ENCODE assay signal across 1 cellular context in the genomic region with DNA sequence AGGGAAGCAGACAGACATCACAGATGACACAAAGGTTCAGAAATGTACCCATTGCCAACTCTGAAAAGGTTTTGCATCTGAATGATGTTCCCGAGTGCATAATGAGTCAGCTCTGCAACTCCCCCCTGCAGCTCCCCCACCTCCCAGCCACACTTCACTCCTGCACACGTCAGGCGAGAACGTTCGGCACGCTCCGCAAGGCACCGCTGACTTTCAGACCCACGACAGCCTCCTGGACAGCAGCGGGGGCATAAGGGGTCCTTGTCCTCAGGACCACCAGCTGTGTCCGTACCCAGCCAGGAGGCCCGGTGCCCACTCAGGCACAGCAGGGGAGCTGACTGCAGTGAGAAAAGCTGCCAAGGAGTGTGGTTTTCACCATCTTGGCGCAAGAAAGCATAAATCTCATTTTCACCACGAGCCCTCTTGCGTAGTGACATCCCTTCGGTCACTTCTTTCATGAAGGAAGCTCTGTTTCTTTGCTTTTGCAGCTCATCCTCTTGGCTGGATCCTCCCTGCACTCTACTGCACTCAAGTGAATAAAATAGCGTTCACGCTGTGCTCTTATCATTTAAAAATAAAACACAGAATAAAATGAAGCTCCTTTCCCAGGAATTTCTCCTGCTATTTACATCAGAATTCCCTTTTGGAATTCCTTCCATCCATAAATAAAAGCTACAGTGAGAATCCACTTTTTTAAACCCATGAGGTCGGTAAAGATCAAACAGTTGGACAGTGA.
A peak's percentile ranks its signal among the peaks of the same experiment; 100 is the strongest.
TF ChIP-seq lines count a peak whose summit lies in the region.

No MANE protein-coding gene starts in this region.

TF ChIP-seq in GM23338, 12 proteins besides CTCF, POLR2A, EP300 and RAD21:
- peak; percentile 50 for TF ChIP-seq NANOG (IDR thresholded peaks at IDR 0.05; ENCODE audit: borderline replicate concordance)
- TF ChIP-seq, protein P1, sequence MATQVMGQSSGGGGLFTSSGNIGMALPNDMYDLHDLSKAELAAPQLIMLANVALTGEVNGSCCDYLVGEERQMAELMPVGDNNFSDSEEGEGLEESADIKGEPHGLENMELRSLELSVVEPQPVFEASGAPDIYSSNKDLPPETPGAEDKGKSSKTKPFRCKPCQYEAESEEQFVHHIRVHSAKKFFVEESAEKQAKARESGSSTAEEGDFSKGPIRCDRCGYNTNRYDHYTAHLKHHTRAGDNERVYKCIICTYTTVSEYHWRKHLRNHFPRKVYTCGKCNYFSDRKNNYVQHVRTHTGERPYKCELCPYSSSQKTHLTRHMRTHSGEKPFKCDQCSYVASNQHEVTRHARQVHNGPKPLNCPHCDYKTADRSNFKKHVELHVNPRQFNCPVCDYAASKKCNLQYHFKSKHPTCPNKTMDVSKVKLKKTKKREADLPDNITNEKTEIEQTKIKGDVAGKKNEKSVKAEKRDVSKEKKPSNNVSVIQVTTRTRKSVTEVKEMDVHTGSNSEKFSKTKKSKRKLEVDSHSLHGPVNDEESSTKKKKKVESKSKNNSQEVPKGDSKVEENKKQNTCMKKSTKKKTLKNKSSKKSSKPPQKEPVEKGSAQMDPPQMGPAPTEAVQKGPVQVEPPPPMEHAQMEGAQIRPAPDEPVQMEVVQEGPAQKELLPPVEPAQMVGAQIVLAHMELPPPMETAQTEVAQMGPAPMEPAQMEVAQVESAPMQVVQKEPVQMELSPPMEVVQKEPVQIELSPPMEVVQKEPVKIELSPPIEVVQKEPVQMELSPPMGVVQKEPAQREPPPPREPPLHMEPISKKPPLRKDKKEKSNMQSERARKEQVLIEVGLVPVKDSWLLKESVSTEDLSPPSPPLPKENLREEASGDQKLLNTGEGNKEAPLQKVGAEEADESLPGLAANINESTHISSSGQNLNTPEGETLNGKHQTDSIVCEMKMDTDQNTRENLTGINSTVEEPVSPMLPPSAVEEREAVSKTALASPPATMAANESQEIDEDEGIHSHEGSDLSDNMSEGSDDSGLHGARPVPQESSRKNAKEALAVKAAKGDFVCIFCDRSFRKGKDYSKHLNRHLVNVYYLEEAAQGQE (IDR thresholded peaks at IDR 0.05; ENCODE audit: unreplicated experiment) = no peak
